29 cellular contexts compared by ENCODE assay signal in genomic region chr15:66738116-66738515, GRCh38. TPM values are rescaled to one million over a fixed set of nuclear protein-coding genes. Genes with fewer than 3 reads are reported as not detected.
"Had no signal": no experiment of that assay in that cellular context is flagged by ENCODE, and none has a peak within 500 bp of the region (broad histone marks: within the 10 kb centered on the region; RNA-seq: fewer than 3 reads in every experiment).

No MANE protein-coding gene starts in this region.

- H3K9me3 ChIP-seq: body of pancreas, stomach, tibial nerve had no signal

- H3K27me3 Mint-ChIP-seq: activated naive CD8-positive, alpha-beta T cell had no signal

- H3K9me3 Mint-ChIP-seq: effector memory CD8-positive, alpha-beta T cell; immature natural killer cell; naive thymus-derived CD4-positive, alpha-beta T cell; stimulated activated naive B cell treated with anti-CD40 and anti-IgM and Interleukin-4, amounts not matched to agents 10 μg/mL and 1 μg/mL and 100 μg/mL, for 72 hours; T-helper 1 cell treated with Interleukin-12 subunit alpha and Interleukin-12 subunit beta and Interleukin-4 antibody, amounts not matched to agents 30 μg/mL and 1 μg/mL, for 36 hours had no signal

- DNase-seq: activated CD4-positive, alpha-beta T cell treated with anti-CD3 and anti-CD28 coated beads for 48 hours; activated CD4-positive, alpha-beta T cell treated with anti-CD3 and anti-CD28 coated beads, Interleukin-2, amount 50 U/mL, for 48 hours; activated CD8-positive, alpha-beta memory T cell treated with anti-CD3 and anti-CD28 coated beads for 24 hours; activated effector memory CD4-positive, alpha-beta T cell treated with Interleukin-2 at 50 U/mL for 16 hours; activated naive CD4-positive, alpha-beta T cell treated with Interleukin-2 at 50 U/mL for 16 hours; anterior cingulate cortex; body of pancreas; cerebellar nuclear complex; cortex of kidney; effector memory CD8-positive, alpha-beta T cell; head of caudate nucleus; hypothalamus; immature natural killer cell; midbrain; naive thymus-derived CD4-positive, alpha-beta T cell; stimulated activated CD4-positive, alpha-beta T cell treated with anti-CD3 and anti-CD28 coated beads, Interleukin-1b, Interleukin-23, amount 100 ng/mL, for 48 hours; stimulated activated CD4-positive, alpha-beta T cell treated with anti-CD3 and anti-CD28 coated beads, Interleukin-4, amount 100 ng/mL, for 4 hours; stimulated activated CD8-positive, alpha-beta memory T cell treated with anti-CD3 and anti-CD28 coated beads, Interleukin-4, amount 100 ng/mL, for 48 hours; stimulated activated naive B cell treated with anti-CD40 and anti-IgM and Interleukin-4, amounts not matched to agents 10 μg/mL and 1 μg/mL and 100 μg/mL, for 72 hours; stomach; SW 1271; T-helper 9 cell had no signal

- H3K27me3 ChIP-seq: body of pancreas, stomach, tibial nerve had no signal

- H3K36me3 Mint-ChIP-seq: activated naive CD8-positive, alpha-beta T cell; immature natural killer cell; stimulated activated naive B cell treated with anti-CD40 and anti-IgM and Interleukin-4, amounts not matched to agents 10 μg/mL and 1 μg/mL and 100 μg/mL, for 72 hours had no signal

- H3K27ac Mint-ChIP-seq: activated naive CD8-positive, alpha-beta T cell; effector memory CD8-positive, alpha-beta T cell; immature natural killer cell; naive thymus-derived CD4-positive, alpha-beta T cell; stimulated activated naive B cell treated with anti-CD40 and anti-IgM and Interleukin-4, amounts not matched to agents 10 μg/mL and 1 μg/mL and 100 μg/mL, for 72 hours; T-helper 1 cell treated with Interleukin-12 subunit alpha and Interleukin-12 subunit beta and Interleukin-4 antibody, amounts not matched to agents 30 μg/mL and 1 μg/mL, for 36 hours had no signal

- H3K4me3 Mint-ChIP-seq: activated naive CD8-positive, alpha-beta T cell; effector memory CD8-positive, alpha-beta T cell; immature natural killer cell; naive thymus-derived CD4-positive, alpha-beta T cell; stimulated activated naive B cell treated with anti-CD40 and anti-IgM and Interleukin-4, amounts not matched to agents 10 μg/mL and 1 μg/mL and 100 μg/mL, for 72 hours; T-helper 1 cell treated with Interleukin-12 subunit alpha and Interleukin-12 subunit beta and Interleukin-4 antibody, amounts not matched to agents 30 μg/mL and 1 μg/mL, for 36 hours had no signal

- H3K36me3 ChIP-seq: stomach, tibial nerve had no signal

- ATAC-seq: body of pancreas; effector memory CD8-positive, alpha-beta T cell; left lobe of liver; naive thymus-derived CD4-positive, alpha-beta T cell; stimulated activated naive B cell treated with anti-CD40 and anti-IgM and Interleukin-4, amounts not matched to agents 10 μg/mL and 1 μg/mL and 100 μg/mL, for 72 hours had no signal

- H3K4me2 ChIP-seq: smooth muscle cell had no signal

- H3K4me1 Mint-ChIP-seq: immature natural killer cell; naive thymus-derived CD4-positive, alpha-beta T cell; stimulated activated naive B cell treated with anti-CD40 and anti-IgM and Interleukin-4, amounts not matched to agents 10 μg/mL and 1 μg/mL and 100 μg/mL, for 72 hours had no signal

- H3K4me3 ChIP-seq: body of pancreas, lung, smooth muscle cell, stomach, tibial nerve had no signal

- H3K27ac ChIP-seq: body of pancreas, VCaP had no signal

- H3K4me1 ChIP-seq: body of pancreas had no signal

RNA-seq across cellular contexts. Expression of gene SMAD6, which starts 36.1 kb away (rescaled TPM):
- polyA plus RNA-seq: immature natural killer cell; naive thymus-derived CD4-positive, alpha-beta T cell had no signal
